ENCODE assay signal across 31 cellular contexts in genomic region chr3:133940536-133940935, GRCh38.
"Had no signal": no experiment of that assay in that cellular context is flagged by ENCODE, and none has a peak within 500 bp of the region (broad histone marks: within the 10 kb centered on the region; RNA-seq: fewer than 3 reads in every experiment).

No MANE protein-coding gene starts in this region.

- H3K27ac Mint-ChIP-seq: activated CD4-positive, alpha-beta memory T cell treated with anti-CD3 and anti-CD28 coated beads for 36 hours; activated CD4-positive, alpha-beta T cell treated with anti-CD3 and anti-CD28 coated beads, Interleukin-2, amount 10 ng/mL, durations not matched to agents 24 days and 14 days; activated naive CD8-positive, alpha-beta T cell; activated T-cell treated with anti-CD3 and anti-CD28 coated beads, Interleukin-2, amount 50 U/mL, for 72 hours; endodermal cell; immature natural killer cell; progenitor cell of endocrine pancreas; stimulated activated naive B cell treated with anti-CD40 and anti-IgM and Interleukin-4, amounts not matched to agents 10 μg/mL and 1 μg/mL and 100 μg/mL, for 72 hours; T-helper 17 cell had no signal

- H3K36me3 Mint-ChIP-seq: activated CD4-positive, alpha-beta memory T cell treated with anti-CD3 and anti-CD28 coated beads for 36 hours; activated naive CD8-positive, alpha-beta T cell; immature natural killer cell; stimulated activated naive B cell treated with anti-CD40 and anti-IgM and Interleukin-4, amounts not matched to agents 10 μg/mL and 1 μg/mL and 100 μg/mL, for 72 hours had no signal

- H3K27ac ChIP-seq: cardiac muscle cell, heart left ventricle, lower lobe of right lung, ovary, tibial nerve, WERI-Rb-1 had no signal

- H3K27me3 ChIP-seq: cardiac muscle cell, heart left ventricle, ovary, tibial nerve had no signal

- H3K9me3 ChIP-seq: heart left ventricle, lower lobe of right lung, ovary, tibial nerve had no signal

- H3K4me3 ChIP-seq: cardiac muscle cell, heart left ventricle, lower lobe of right lung, ovary, tibial nerve had no signal

- H3K4me3 Mint-ChIP-seq: activated CD4-positive, alpha-beta memory T cell treated with anti-CD3 and anti-CD28 coated beads for 36 hours; activated CD4-positive, alpha-beta T cell treated with anti-CD3 and anti-CD28 coated beads, Interleukin-2, amount 10 ng/mL, durations not matched to agents 24 days and 14 days; activated naive CD8-positive, alpha-beta T cell; activated T-cell treated with anti-CD3 and anti-CD28 coated beads, Interleukin-2, amount 50 U/mL, for 72 hours; endodermal cell; immature natural killer cell; nephron; stimulated activated naive B cell treated with anti-CD40 and anti-IgM and Interleukin-4, amounts not matched to agents 10 μg/mL and 1 μg/mL and 100 μg/mL, for 72 hours; T-helper 17 cell had no signal

- H3K4me1 Mint-ChIP-seq: endodermal cell had no signal

- H3K36me3 ChIP-seq: cardiac muscle cell, heart left ventricle, ovary, tibial nerve, WERI-Rb-1 had no signal

- H3K27me3 Mint-ChIP-seq: activated naive CD8-positive, alpha-beta T cell; progenitor cell of endocrine pancreas had no signal

- H3K9me3 Mint-ChIP-seq: activated CD4-positive, alpha-beta memory T cell treated with anti-CD3 and anti-CD28 coated beads for 36 hours; activated CD4-positive, alpha-beta T cell treated with anti-CD3 and anti-CD28 coated beads, Interleukin-2, amount 10 ng/mL, durations not matched to agents 24 days and 14 days; activated T-cell treated with anti-CD3 and anti-CD28 coated beads, Interleukin-2, amount 50 U/mL, for 72 hours; endodermal cell; immature natural killer cell; nephron; stimulated activated naive B cell treated with anti-CD40 and anti-IgM and Interleukin-4, amounts not matched to agents 10 μg/mL and 1 μg/mL and 100 μg/mL, for 72 hours had no signal

- DNase-seq: activated CD4-positive, alpha-beta memory T cell treated with anti-CD3 and anti-CD28 coated beads for 36 hours; activated CD4-positive, alpha-beta T cell treated with anti-CD3 and anti-CD28 coated beads, Interleukin-2, amount 10 ng/mL, durations not matched to agents 24 days and 14 days; activated effector memory CD4-positive, alpha-beta T cell treated with Interleukin-2 at 50 U/mL for 16 hours; activated naive CD4-positive, alpha-beta T cell treated with Interleukin-2 at 50 U/mL for 16 hours; activated T-cell treated with anti-CD3 and anti-CD28 coated beads, Interleukin-2, amount 50 U/mL, for 72 hours; anterior cingulate cortex; endodermal cell; foreskin fibroblast; hypothalamus; immature natural killer cell; kidney glomerular epithelial cell; lower lobe of right lung; mesendoderm; small intestine; stimulated activated CD4-positive, alpha-beta T cell treated with anti-CD3 and anti-CD28 coated beads, Interleukin-1b, Interleukin-23, amount 100 ng/mL, for 48 hours; stimulated activated CD4-positive, alpha-beta T cell treated with anti-CD3 and anti-CD28 coated beads, Interleukin-4, amount 100 ng/mL, for 4 hours; stimulated activated CD8-positive, alpha-beta memory T cell treated with anti-CD3 and anti-CD28 coated beads, Interleukin-4, amount 100 ng/mL, for 48 hours; stimulated activated naive B cell treated with anti-CD40 and anti-IgM and Interleukin-4, amounts not matched to agents 10 μg/mL and 1 μg/mL and 100 μg/mL, for 72 hours; T-helper 17 cell; T1000; WERI-Rb-1 had no signal

- ATAC-seq: activated CD4-positive, CD25-positive, alpha-beta regulatory T cell treated with anti-CD3 and anti-CD28 coated beads, Interleukin-2, amount 50 U/mL, for 24 hours; activated T-cell treated with anti-CD3 and anti-CD28 coated beads, Interleukin-2, amount 50 U/mL, for 72 hours; esophagus mucosa; heart left ventricle; lower lobe of right lung; SK-N-SH treated with all-trans-retinoic acid at 6 μM for 48 hours; stimulated activated naive B cell treated with anti-CD40 and anti-IgM and Interleukin-4, amounts not matched to agents 10 μg/mL and 1 μg/mL and 100 μg/mL, for 72 hours; T-helper 17 cell had no signal
